ENCODE assay signal across 8 cellular contexts in genomic region chr1:199089393-199090122, GRCh38.
DNase-seq lines count a peak whose midpoint lies in the region; ATAC-seq and TF ChIP-seq lines count a peak whose summit lies in the region.

No MANE protein-coding gene starts in this region.

- TF ChIP-seq EP300 in ovary (IDR thresholded peaks at IDR 0.05), result no peak

- H3K9me3 ChIP-seq in CD8-positive, alpha-beta T cell (ENCODE audit: low read length), result no peaks in the 10 kb centered on the region
- no peaks in the 10 kb centered on the region for H3K9me3 ChIP-seq in ovary

- H3K36me3 ChIP-seq in CD8-positive, alpha-beta T cell (ENCODE audit: insufficient read depth, low read length), result no peaks in the 10 kb centered on the region
- H3K36me3 ChIP-seq in ovary, result no peaks in the 10 kb centered on the region

- H3K4me3 ChIP-seq in CD8-positive, alpha-beta T cell (ENCODE audit: low read depth, low read length), result no peak overlapping the region
- H3K4me3 ChIP-seq in ovary, result no peak overlapping the region

- DNase-seq in CD8-positive, alpha-beta T cell, result peak in 5 of 7 experiments; percentile 11 to 50 (median 26)
- no peak for DNase-seq in medulla oblongata (ENCODE audit: extremely low spot score)
- no peak for DNase-seq in ovary
- no peak for DNase-seq in erythroblast (lab: John Stamatoyannopoulos, UW)
- no peak for DNase-seq in midbrain (lab: John Stamatoyannopoulos, UW)

- H3K4me3 Mint-ChIP-seq in CD8-positive, alpha-beta T cell, result no peak overlapping the region
- H3K4me3 Mint-ChIP-seq in activated T-helper 17 cell treated with anti-CD3 and anti-CD28 coated beads, Interleukin-2, amount 50 U/mL, for 72 hours, result peak overlapping the region; percentile 14

- WGBS in ovary, 3 donors, result 53 to 57% (median 54%) methylated on average over 3 of the region's 3 CpGs

- intact Hi-C loops in CD8-positive, alpha-beta T cell (cut with DNase I, micrococcal nuclease), result loop anchor here in 1 of 2 experiments (5.0 kb wide), 1 partner anchor 47 kb away; no protein-coding TSS in a partner anchor
- intact Hi-C loops in ovary (cut with DNase I), result no loop called here

- H3K27ac ChIP-seq in CD8-positive, alpha-beta T cell (ENCODE audit: low read depth, low read length), result no peak overlapping the region
- H3K27ac ChIP-seq in ovary, result no peak overlapping the region

- no peak overlapping the region for H3K27ac Mint-ChIP-seq in CD8-positive, alpha-beta T cell
- H3K27ac Mint-ChIP-seq in activated T-helper 17 cell treated with anti-CD3 and anti-CD28 coated beads, Interleukin-2, amount 50 U/mL, for 72 hours, result no peak overlapping the region

- TF ChIP-seq POLR2A in ovary (IDR thresholded peaks at IDR 0.05) (no peak), erythroblast (IDR thresholded peaks at IDR 0.05; ENCODE audit: low read length) (no peak)

- no peaks in the 10 kb centered on the region for H3K27me3 ChIP-seq in CD8-positive, alpha-beta T cell (ENCODE audit: insufficient read depth, low read length)
- no peaks in the 10 kb centered on the region for H3K27me3 ChIP-seq in ovary

- H3K4me1 Mint-ChIP-seq in CD8-positive, alpha-beta T cell (ENCODE audit: low read depth), result peaks cover 18% of the 10 kb centered on the region
- H3K4me1 Mint-ChIP-seq in activated T-helper 17 cell treated with anti-CD3 and anti-CD28 coated beads, Interleukin-2, amount 50 U/mL, for 72 hours, result peaks cover 13% of the 10 kb centered on the region

- CTCF ChIA-PET in CD8-positive, alpha-beta T cell (lab: Charles Lee), result interaction anchor here (0.7 kb wide), 1 partner anchor 326 kb away, joined by 3 read pairs; no protein-coding TSS in a partner anchor

- peak; percentile 98 for ATAC-seq in CD8-positive, alpha-beta T cell
- ATAC-seq in GM19438 (IDR thresholded peaks at IDR 0.05; ENCODE audit: low read depth, unreplicated experiment), result peak; percentile 93
- peak; percentile 88 for ATAC-seq in HG03439 (IDR thresholded peaks at IDR 0.05; ENCODE audit: unreplicated experiment)
- ATAC-seq in activated T-helper 17 cell treated with anti-CD3 and anti-CD28 coated beads, Interleukin-2, amount 50 U/mL, for 72 hours (replicated peaks), result peak; percentile 96

- peaks cover 2% of the 10 kb centered on the region for H3K27me3 Mint-ChIP-seq in CD8-positive, alpha-beta T cell (ENCODE audit: low read depth)
- H3K27me3 Mint-ChIP-seq in activated T-helper 17 cell treated with anti-CD3 and anti-CD28 coated beads, Interleukin-2, amount 50 U/mL, for 72 hours, result peaks cover 3% of the 10 kb centered on the region

- no peak for TF ChIP-seq CTCF in CD8-positive, alpha-beta T cell (IDR thresholded peaks at IDR 0.05)
- no peak for TF ChIP-seq CTCF in ovary (IDR thresholded peaks at IDR 0.05)

- H3K9me3 Mint-ChIP-seq in CD8-positive, alpha-beta T cell, result no peaks in the 10 kb centered on the region
- H3K9me3 Mint-ChIP-seq in activated T-helper 17 cell treated with anti-CD3 and anti-CD28 coated beads, Interleukin-2, amount 50 U/mL, for 72 hours, result peaks cover 4% of the 10 kb centered on the region

- no peaks in the 10 kb centered on the region for H3K36me3 Mint-ChIP-seq in CD8-positive, alpha-beta T cell
- H3K36me3 Mint-ChIP-seq in activated T-helper 17 cell treated with anti-CD3 and anti-CD28 coated beads, Interleukin-2, amount 50 U/mL, for 72 hours (ENCODE audit: low read depth), result no peaks in the 10 kb centered on the region

- POLR2A ChIA-PET in CD8-positive, alpha-beta T cell (lab: Charles Lee), result no interaction called here

- H3K4me1 ChIP-seq in CD8-positive, alpha-beta T cell (ENCODE audit: insufficient read depth, low read length), result peaks cover 23% of the 10 kb centered on the region
- H3K4me1 ChIP-seq in ovary (ENCODE audit: insufficient read depth), result no peaks in the 10 kb centered on the region

Comparison
In these comparisons a context has a peak if more than half of its experiments do, and no peak if none do; other contexts are left out.
1. DNase-seq: peak in CD8-positive, alpha-beta T cell (5 of 7); none in medulla oblongata (single experiment), ovary (0 of 5), erythroblast (0 of 2) and midbrain (single experiment).
2. Peak in every context shown above with its lines, with median percentiles within 50 percentile points of each other: ATAC-seq.